ENCODE assay signal across 12 cellular contexts in the genomic region with DNA sequence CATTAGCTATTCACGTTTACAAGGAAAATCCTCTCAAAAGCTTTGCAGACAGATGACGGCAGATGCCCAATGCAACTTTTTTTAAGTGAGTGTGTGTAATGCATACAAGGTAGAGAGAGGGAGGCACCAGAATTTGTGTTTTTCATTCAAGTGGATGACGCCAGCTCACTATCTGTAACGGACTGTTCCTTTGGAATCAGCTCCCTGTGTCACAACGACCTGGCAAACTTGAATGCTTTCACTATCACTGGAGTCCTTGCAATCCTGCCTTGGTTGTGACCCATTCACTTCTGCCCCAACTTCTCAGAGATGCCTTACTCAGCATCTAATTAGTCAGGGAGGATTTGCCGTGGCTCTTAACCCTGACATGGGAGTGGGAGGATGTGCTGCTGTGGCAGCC.
DNase-seq lines count a peak whose midpoint lies in the region; ATAC-seq, FAIRE-seq and TF ChIP-seq lines count a peak whose summit lies in the region.
"Had no signal": no experiment of that assay in that cellular context is flagged by ENCODE, and none has a peak within 500 bp of the region (broad histone marks: within the 10 kb centered on the region; RNA-seq: fewer than 3 reads in every experiment).

No MANE protein-coding gene starts in this region.

- no peak overlapping the region for H2AFZ ChIP-seq in neural progenitor cell (replicated peaks)

- H3K36me3 ChIP-seq in SJSA1 (no peaks in the 10 kb centered on the region), heart right ventricle (no peaks in the 10 kb centered on the region), neural progenitor cell (no peaks in the 10 kb centered on the region)

- H3K4me1 ChIP-seq in SJSA1 (replicated peaks) (peaks cover 61% of the 10 kb centered on the region), heart right ventricle (peaks cover 0 to 15% (median 0%) of the 10 kb centered on the region in 9 donors), neural progenitor cell (peaks cover 10% of the 10 kb centered on the region)

- intact Hi-C loops in heart right ventricle (cut with DNase I), result loop anchor here in 3 of 10 donors (10.0 kb wide), 3 partner anchors 77 to 527 kb away; no protein-coding TSS in a partner anchor
- intact Hi-C loops in sciatic nerve (cut with DNase I), result no loop called here

- TF ChIP-seq CTCF in heart right ventricle (IDR thresholded peaks at IDR 0.05) (no peak), neural progenitor cell (IDR thresholded peaks at IDR 0.05) (no peak), glutamatergic neuron (IDR thresholded peaks at IDR 0.05; ENCODE audit: partially characterized antibody, unreplicated experiment) (no peak)

- WGBS in heart right ventricle, 2 donors, result 41 to 44% methylated on average over 6 of the region's 6 CpGs

- H3F3A ChIP-seq in neural progenitor cell (ENCODE audit: low read depth), result peaks cover 12% of the 10 kb centered on the region

- DNase-seq in EH (ENCODE audit: low read depth) (peak; percentile 64), SJSA1 (ENCODE audit: low read depth in 1 of 2, low spot score in 2 of 2) (peak; percentile 43 to 53), heart right ventricle (peak in 1 of 2 donors; percentile 27), sciatic nerve (ENCODE audit: low spot score) (no peak), neural progenitor cell (ENCODE audit: low spot score) (no peak), GM12892 (ENCODE audit: insufficient read length) (no peak), NOMO-1 (lab: John Stamatoyannopoulos, UW; ENCODE audit: unreplicated experiment in 2 of 2) (no peak), glutamatergic neuron (no peak)
- DNase-seq: activated B cell treated with CpG ODN at 0.5 μM for 24 hours, NCI-H1694, nucleus accumbens had no signal

- ATAC-seq in heart right ventricle, result peak; percentile 19 to 87 (median 58)
- ATAC-seq in sciatic nerve, result peak; percentile 89

- H3K4me1 Mint-ChIP-seq in neural progenitor cell (peaks cover 23% of the 10 kb centered on the region), glutamatergic neuron (ENCODE audit: low read depth, unreplicated experiment) (peaks cover 35% of the 10 kb centered on the region)
- H3K4me1 Mint-ChIP-seq: activated B cell treated with CpG ODN at 0.5 μM for 24 hours had no signal

- H3K27me3 ChIP-seq in SJSA1 (replicated peaks), result no peaks in the 10 kb centered on the region
- peaks cover 0 to 27% (median 10%) of the 10 kb centered on the region in 7 donors for H3K27me3 ChIP-seq in heart right ventricle
- H3K27me3 ChIP-seq in neural progenitor cell, result no peaks in the 10 kb centered on the region

- H3K9me3 Mint-ChIP-seq in neural progenitor cell (no peaks in the 10 kb centered on the region), glutamatergic neuron (ENCODE audit: unreplicated experiment) (no peaks in the 10 kb centered on the region)
- H3K9me3 Mint-ChIP-seq: activated B cell treated with CpG ODN at 0.5 μM for 24 hours had no signal

- no peak overlapping the region for H3K4me3 Mint-ChIP-seq in neural progenitor cell
- no peak overlapping the region for H3K4me3 Mint-ChIP-seq in glutamatergic neuron (ENCODE audit: unreplicated experiment)
- H3K4me3 Mint-ChIP-seq: activated B cell treated with CpG ODN at 0.5 μM for 24 hours had no signal

- peak overlapping the region; percentile 64 for H3K27ac ChIP-seq in SJSA1
- peak overlapping the region in 6 of 10 donors; percentile 3 to 66 (median 20) for H3K27ac ChIP-seq in heart right ventricle
- no peak overlapping the region for H3K27ac ChIP-seq in neural progenitor cell
- H3K27ac ChIP-seq: C4-2B had no signal

- no peaks in the 10 kb centered on the region for H4K20me1 ChIP-seq in neural progenitor cell (ENCODE audit: low read depth)

- H3K27me3 Mint-ChIP-seq in neural progenitor cell (ENCODE audit: insufficient read depth, low read depth) (peaks cover 9% of the 10 kb centered on the region), glutamatergic neuron (ENCODE audit: unreplicated experiment) (peaks cover 2% of the 10 kb centered on the region)

- H3K4me2 ChIP-seq in neural progenitor cell, result no peak overlapping the region

- no peak for TF ChIP-seq POLR2A in GM12892 (IDR thresholded peaks at IDR 0.05; ENCODE audit: low read depth, low read length)

- H3K27ac Mint-ChIP-seq in neural progenitor cell (no peak overlapping the region), glutamatergic neuron (ENCODE audit: unreplicated experiment) (no peak overlapping the region)
- H3K27ac Mint-ChIP-seq: activated B cell treated with CpG ODN at 0.5 μM for 24 hours had no signal

- no peak overlapping the region for H3K9ac ChIP-seq in neural progenitor cell

- peak overlapping the region; percentile 14; the same call in 1 of the 2 replicates for H3K4me3 ChIP-seq in SJSA1
- H3K4me3 ChIP-seq in heart right ventricle, result peak overlapping the region in 3 of 10 donors; percentile 3 to 23 (median 14)
- no peak overlapping the region for H3K4me3 ChIP-seq in neural progenitor cell

- FAIRE-seq in GM12892 (lab: Jason Lieb, UNC), result no peak

- no peaks in the 10 kb centered on the region for H3K36me3 Mint-ChIP-seq in neural progenitor cell
- no peaks in the 10 kb centered on the region for H3K36me3 Mint-ChIP-seq in glutamatergic neuron (ENCODE audit: unreplicated experiment)

- no peaks in the 10 kb centered on the region for H3K9me3 ChIP-seq in SJSA1 (replicated peaks)
- no peaks in the 10 kb centered on the region for H3K9me3 ChIP-seq in heart right ventricle
- H3K9me3 ChIP-seq in neural progenitor cell (ENCODE audit: low read depth), result no peaks in the 10 kb centered on the region

- no peaks in the 10 kb centered on the region for H3K79me2 ChIP-seq in neural progenitor cell (ENCODE audit: low read depth)

Comparison
In these comparisons a context has a peak if more than half of its experiments do, and no peak if none do; other contexts are left out.
1. DNase-seq: peak in EH (single experiment) and SJSA1 (2 of 2); none in sciatic nerve (single experiment), neural progenitor cell (single experiment), GM12892 (single experiment), NOMO-1 (0 of 2) and glutamatergic neuron (single experiment).